25 cellular contexts compared by ENCODE assay signal in genomic region chr7:112580717-112581435, GRCh38.
"Had no signal": no experiment of that assay in that cellular context is flagged by ENCODE, and none has a peak within 500 bp of the region (broad histone marks: within the 10 kb centered on the region; RNA-seq: fewer than 3 reads in every experiment).

No MANE protein-coding gene starts in this region.

- DNase-seq: activated B cell treated with CpG ODN at 0.5 μM for 24 hours; activated CD4-positive, alpha-beta memory T cell treated with anti-CD3 and anti-CD28 coated beads for 36 hours; activated CD4-positive, alpha-beta T cell treated with anti-CD3 and anti-CD28 coated beads for 4 hours; activated CD4-positive, alpha-beta T cell treated with anti-CD3 and anti-CD28 coated beads, Interleukin-2, amount 50 U/mL, for 1 hour; activated CD4-positive, CD25-positive, alpha-beta regulatory T cell treated with anti-CD3 and anti-CD28 coated beads, Interleukin-2, amount 50 U/mL, for 72 hours; activated CD8-positive, alpha-beta memory T cell treated with anti-CD3 and anti-CD28 coated beads, Interleukin-2, amount 50 U/mL, for 4 hours; activated gamma-delta T cell treated with Interleukin-2 at 50 U/mL for 16 hours; activated naive CD4-positive, alpha-beta T cell treated with anti-CD3 and anti-CD28 coated beads for 36 hours; activated T-cell treated with anti-CD3 and anti-CD28 coated beads for 4 hours; activated T-cell treated with anti-CD3 and anti-CD28 coated beads, Interleukin-2, amount 50 U/mL, for 4 hours; adrenal gland; NCI-H1105; NCI-H1417 treated with DMSO at 0.1 percent for 48 hours; NCI-H2081 treated with DMSO at 0.1 percent for 48 hours; NCI-H345; NCI-H524 treated with DMSO at 0.1 percent for 48 hours; PC-3; Peyer's patch; RPMI8226; SIG-M5; SW 1271; T1000 had no signal

- H3K4me1 ChIP-seq: adrenal gland, Peyer's patch had no signal

- H3K36me3 ChIP-seq: adrenal gland, Peyer's patch had no signal

- H3K9me3 ChIP-seq: adrenal gland had no signal

- ATAC-seq: activated naive CD4-positive, alpha-beta T cell treated with anti-CD3 and anti-CD28 coated beads, Interleukin-2, amount 50 U/mL, for 72 hours; activated T-cell treated with anti-CD3 and anti-CD28 coated beads, Interleukin-2, amount 50 U/mL, for 4 hours; PC-3; SK-N-SH treated with all-trans-retinoic acid at 6 μM for 48 hours had no signal

- H3K27ac ChIP-seq: adrenal gland, VCaP had no signal

- H3K4me3 ChIP-seq: adrenal gland, Peyer's patch had no signal
